Comparison of ENCODE assay signal across 8 cellular contexts in genomic region chr14:95460647-95461478, GRCh38. TPM values are rescaled to one million over a fixed set of nuclear protein-coding genes. Genes with fewer than 3 reads are reported as not detected.
DNase-seq lines count a peak whose midpoint lies in the region; TF ChIP-seq lines count a peak whose summit lies in the region.

No MANE protein-coding gene starts in this region.

- no peaks in the 10 kb centered on the region for H3K4me1 ChIP-seq in thyroid gland

- H3K4me3 Mint-ChIP-seq in HFFc6 = no peak overlapping the region

- POLR2A ChIA-PET in AG04449 (lab: Yijun Ruan, JAX) = interaction anchor here (1.1 to 1.5 kb wide), 2 partner anchors 22 to 63 kb away, joined by 5 to 6 read pairs; no protein-coding TSS in a partner anchor

- intact Hi-C loops in thyroid gland (cut with DNase I) = no loop called here

- H3K27me3 Mint-ChIP-seq in HFFc6 (ENCODE audit: insufficient read depth) = peaks cover 5% of the 10 kb centered on the region; the same call in 1 of the 2 replicates

- peaks cover 23% of the 10 kb centered on the region for H3K4me1 Mint-ChIP-seq in HFFc6 (ENCODE audit: low read depth)

- no peak overlapping the region for H3K27ac Mint-ChIP-seq in HFFc6

- H3K9me3 ChIP-seq in thyroid gland = no peaks in the 10 kb centered on the region

- H3K27ac ChIP-seq in thyroid gland = no peak overlapping the region

- CTCF ChIA-PET in AG04449 (lab: Yijun Ruan, JAX) = interaction anchor here (0.7 to 6.2 kb wide), 7 partner anchors 9 to 65 kb away, joined by 3 to 70 read pairs (median 5); no protein-coding TSS in a partner anchor

- 65% methylated on average over 28 to 29 of the region's 29 CpGs for WGBS in thyroid gland, 2 donors

- H3K36me3 ChIP-seq in thyroid gland = no peaks in the 10 kb centered on the region

- DNase-seq in AG04449 (ENCODE audit: low read depth, low spot score) (peak; percentile 52), HFFc6 (peak; percentile 63), SW480 (ENCODE audit: low spot score) (peak; percentile 76), iPS-NIHi11 (ENCODE audit: low spot score) (peak; percentile 57), superior temporal gyrus (ENCODE audit: extremely low spot score) (peak; percentile 83), mesenteric fat pad (ENCODE audit: low spot score) (no peak), thyroid gland (no peak)
- DNase-seq in activated T-cell treated with anti-CD3 and anti-CD28 coated beads, Interleukin-2, amount 50 U/mL, for 1 hour = no peak

- H3K4me3 ChIP-seq in AG04449 (ENCODE audit: low read depth, low read length) (no peak overlapping the region; the same call in 1 of the 2 replicates), thyroid gland (replicated peaks in 1 of 3) (no peak overlapping the region)

- H3K36me3 Mint-ChIP-seq in HFFc6 (ENCODE audit: low read depth) = peaks cover 19% of the 10 kb centered on the region

- H3K27me3 ChIP-seq in thyroid gland = no peaks in the 10 kb centered on the region

- TF ChIP-seq CTCF in AG04449 (IDR thresholded peaks at IDR 0.05; ENCODE audit: insufficient read depth, low read length, missing control alignments) (no peak), HFFc6 (IDR thresholded peaks at IDR 0.05) (no peak), thyroid gland (IDR thresholded peaks at IDR 0.05) (no peak)

- TF ChIP-seq POLR2A in thyroid gland (IDR thresholded peaks at IDR 0.05) = no peak

- no peaks in the 10 kb centered on the region for H3K9me3 Mint-ChIP-seq in HFFc6

RNA-seq across cellular contexts. Expression of gene SYNE3, which starts 55.6 kb away (rescaled TPM):
- 10 to 100 TPM; 14.8 to 20.4 (median 16.3) TPM for total RNA-seq in HFFc6 (2021; fragmentation: NEBNext Ultra II Directional; extraction: Animal tissue kit (Norgen Biotek cat#: 25700))
- 179 TPM for total RNA-seq in mesenteric fat pad
- total RNA-seq in thyroid gland = 10 to 100 TPM in 3 of 4 donors, 1 to 10 TPM in 1; 9.7 to 21.9 (median 17.6) TPM

Comparison
In these comparisons a context has a peak if more than half of its experiments do, and no peak if none do; other contexts are left out.
1. DNase-seq: peak in AG04449 (single experiment), HFFc6 (single experiment), SW480 (single experiment), iPS-NIHi11 (single experiment) and superior temporal gyrus (single experiment); none in mesenteric fat pad (single experiment), thyroid gland (0 of 2) and activated T-cell treated with anti-CD3 and anti-CD28 coated beads, Interleukin-2, amount 50 U/mL, for 1 hour (single experiment).